ENCODE assay signal across 25 cellular contexts in the genomic region with DNA sequence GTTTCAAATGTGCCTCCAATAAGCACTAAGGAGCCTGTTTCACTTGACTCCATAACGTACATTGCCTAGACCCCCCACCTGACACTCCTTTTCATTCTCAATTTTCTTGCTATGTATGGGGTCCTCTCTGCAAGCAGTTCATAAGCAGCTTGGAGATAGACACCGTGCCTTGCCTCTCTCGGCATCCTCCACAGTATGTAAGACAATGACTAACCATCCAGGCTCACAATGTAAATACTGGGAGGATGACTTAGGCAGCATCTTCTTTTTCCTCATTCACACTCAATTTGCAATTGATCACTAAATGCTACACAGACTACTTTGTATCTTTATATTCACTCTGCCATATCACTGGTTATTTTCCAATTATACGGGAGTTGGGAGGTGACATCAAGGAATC. TPM values are rescaled to one million over a fixed set of nuclear protein-coding genes. Genes with fewer than 3 reads are reported as not detected.
"Had no signal": no experiment of that assay in that cellular context is flagged by ENCODE, and none has a peak within 500 bp of the region (broad histone marks: within the 10 kb centered on the region; RNA-seq: fewer than 3 reads in every experiment).

No MANE protein-coding gene starts in this region.

- H3K9ac ChIP-seq: parathyroid adenoma had no signal

- H3K4me3 ChIP-seq: coronary artery, esophagus squamous epithelium, lung, right lobe of liver, thoracic aorta, transverse colon, upper lobe of right lung, uterus had no signal

- H3K4me1 Mint-ChIP-seq: memory B cell; natural killer cell; stimulated activated naive B cell treated with anti-CD40 and anti-IgM and Interleukin-4, amounts not matched to agents 10 μg/mL and 1 μg/mL and 100 μg/mL, for 72 hours had no signal

- H3K79me2 ChIP-seq: parathyroid adenoma had no signal

- H3K27me3 ChIP-seq: esophagus squamous epithelium, neutrophil, right lobe of liver, transverse colon, upper lobe of right lung, uterus had no signal

- H3K36me3 Mint-ChIP-seq: memory B cell; natural killer cell; stimulated activated naive B cell treated with anti-CD40 and anti-IgM and Interleukin-4, amounts not matched to agents 10 μg/mL and 1 μg/mL and 100 μg/mL, for 72 hours had no signal

- H3K9me3 ChIP-seq: esophagus squamous epithelium, neutrophil, right lobe of liver, thoracic aorta, transverse colon, upper lobe of right lung, uterus had no signal

- H3K4me3 Mint-ChIP-seq: memory B cell; natural killer cell; stimulated activated naive B cell treated with anti-CD40 and anti-IgM and Interleukin-4, amounts not matched to agents 10 μg/mL and 1 μg/mL and 100 μg/mL, for 72 hours; stimulated activated naive CD8-positive, alpha-beta T cell treated with anti-CD3 and anti-CD28 coated beads, Interleukin-15, Interleukin-2, amounts not matched to agents 100 ng/mL and 50 ng/mL, for 24 hours had no signal

- H3K27me3 Mint-ChIP-seq: progenitor cell of endocrine pancreas; stimulated activated naive CD8-positive, alpha-beta T cell treated with anti-CD3 and anti-CD28 coated beads, Interleukin-15, Interleukin-2, amounts not matched to agents 100 ng/mL and 50 ng/mL, for 24 hours had no signal

- ATAC-seq: natural killer cell; right lobe of liver; stimulated activated naive B cell treated with anti-CD40 and anti-IgM and Interleukin-4, amounts not matched to agents 10 μg/mL and 1 μg/mL and 100 μg/mL, for 72 hours; upper lobe of right lung had no signal

- H3K9me3 Mint-ChIP-seq: memory B cell; natural killer cell; stimulated activated naive B cell treated with anti-CD40 and anti-IgM and Interleukin-4, amounts not matched to agents 10 μg/mL and 1 μg/mL and 100 μg/mL, for 72 hours; stimulated activated naive CD8-positive, alpha-beta T cell treated with anti-CD3 and anti-CD28 coated beads, Interleukin-15, Interleukin-2, amounts not matched to agents 100 ng/mL and 50 ng/mL, for 24 hours had no signal

- H3K4me1 ChIP-seq: parathyroid adenoma, right lobe of liver, transverse colon, uterus had no signal

- H3K36me3 ChIP-seq: esophagus squamous epithelium, neutrophil, right lobe of liver, thoracic aorta, transverse colon, upper lobe of right lung, uterus had no signal

- H2AFZ ChIP-seq: parathyroid adenoma had no signal

- H3K27ac ChIP-seq: coronary artery, esophagus squamous epithelium, neutrophil, parathyroid adenoma, right lobe of liver, thoracic aorta, transverse colon, upper lobe of right lung, uterus had no signal

- FAIRE-seq: endothelial cell of umbilical vein, frontal cortex, keratinocyte, small intestine had no signal

- H3K27ac Mint-ChIP-seq: memory B cell; natural killer cell; progenitor cell of endocrine pancreas; stimulated activated naive B cell treated with anti-CD40 and anti-IgM and Interleukin-4, amounts not matched to agents 10 μg/mL and 1 μg/mL and 100 μg/mL, for 72 hours; stimulated activated naive CD8-positive, alpha-beta T cell treated with anti-CD3 and anti-CD28 coated beads, Interleukin-15, Interleukin-2, amounts not matched to agents 100 ng/mL and 50 ng/mL, for 24 hours had no signal

- DNase-seq: dermis blood vessel endothelial cell; effector memory CD4-positive, alpha-beta T cell; erythroblast; esophagus squamous epithelium; natural killer cell; right lobe of liver; small intestine; stimulated activated CD4-positive, alpha-beta T cell treated with anti-CD3 and anti-CD28 coated beads, Interleukin-15, amount 100 ng/mL, for 24 hours; stimulated activated CD4-positive, alpha-beta T cell treated with anti-CD3 and anti-CD28 coated beads, Interleukin-2, amount 100 ng/mL, for 48 hours; stimulated activated naive B cell treated with anti-CD40 and anti-IgM and Interleukin-4, amounts not matched to agents 10 μg/mL and 1 μg/mL and 100 μg/mL, for 72 hours; transverse colon; upper lobe of right lung; uterus had no signal

RNA-seq across cellular contexts. Expression of gene CABCOCO1, which starts 22.8 kb away (rescaled TPM):
- total RNA-seq: dermis blood vessel endothelial cell, mononuclear cell, natural killer cell, progenitor cell of endocrine pancreas, right lobe of liver, transverse colon, upper lobe of right lung had no signal
